ENCODE assay signal across 30 cellular contexts in genomic region chr15:67156834-67157233, GRCh38.
A peak's percentile ranks its signal among the peaks of the same experiment; 100 is the strongest.
DNase-seq lines count a peak whose midpoint lies in the region; ATAC-seq, FAIRE-seq and TF ChIP-seq lines count a peak whose summit lies in the region.
"Had no signal": no experiment of that assay in that cellular context is flagged by ENCODE, and none has a peak within 500 bp of the region (broad histone marks: within the 10 kb centered on the region; RNA-seq: fewer than 3 reads in every experiment).

No MANE protein-coding gene starts in this region.

- H3K4me1 ChIP-seq in A673 (ENCODE audit: insufficient read depth, low read length, poor library complexity, severe bottlenecking) (peaks cover 78% of the 10 kb centered on the region), BLaER1 (peaks cover 97% of the 10 kb centered on the region), trophoblast cell (ENCODE audit: control insufficient read depth in 1 of 2, insufficient read depth in 2 of 2, low read length in 2 of 2) (peaks cover 13 to 16% of the 10 kb centered on the region in 2 experiments)
- H3K4me1 ChIP-seq: breast epithelium had no signal

- H3K4me3 Mint-ChIP-seq in activated CD8-positive, alpha-beta T cell treated with anti-CD3 and anti-CD28 coated beads, Interleukin-2, amount 10 ng/mL, durations not matched to agents 7 days and 5 days, result no peak overlapping the region
- H3K4me3 Mint-ChIP-seq: activated CD4-positive, alpha-beta T cell treated with anti-CD3 and anti-CD28 coated beads, Interleukin-2, amount 10 ng/mL, durations not matched to agents 7 days and 5 days; CD14-positive monocyte had no signal

- BruUV-seq in A673 (replicated peaks; lab: Mats Ljungman, UMichigan), result no TSS peak

- peaks cover 89% of the 10 kb centered on the region for H4K20me1 ChIP-seq in BLaER1

- no peak overlapping the region for H2BK120ac ChIP-seq in trophoblast cell (ENCODE audit: insufficient read depth, low read length, poor library complexity)

- DNase-seq in A673 (ENCODE audit: low spot score) (no peak), trophoblast cell (no peak), RKO (ENCODE audit: low spot score) (no peak), RCC 7860 (ENCODE audit: low spot score) (no peak), NCI-H2196 treated with DMSO at 0.1 percent for 48 hours (lab: John Stamatoyannopoulos, UW; ENCODE audit: unreplicated experiment) (no peak)
- no peak for DNase-seq in activated CD8-positive, alpha-beta T cell treated with anti-CD3 and anti-CD28 coated beads, Interleukin-2, amount 10 ng/mL, durations not matched to agents 7 days and 5 days
- DNase-seq: activated CD4-positive, alpha-beta T cell treated with anti-CD3 and anti-CD28 coated beads, Interleukin-2, amount 10 ng/mL, durations not matched to agents 7 days and 5 days; activated naive CD4-positive, alpha-beta T cell treated with anti-CD3 and anti-CD28 coated beads, Interleukin-2, amount 50 U/mL, for 16 hours; anterior cingulate cortex; Calu3; DMS79 treated with DMSO at 0.1 percent for 48 hours; effector CD8-positive, alpha-beta T cell; GDM1; glutamatergic neuron; Kasumi-1; left lung; NCI-H1436; NCI-H2081; NCI-H226; NCI-H69; stimulated activated CD4-positive, alpha-beta T cell treated with anti-CD3 and anti-CD28 coated beads, Interleukin-1b, Interleukin-23, amount 100 ng/mL, for 48 hours; stomach; SW 1271; T1000 had no signal

- CTCF ChIA-PET in A673 (lab: Charles Lee), result no interaction called here
- CTCF ChIA-PET in activated CD8-positive, alpha-beta T cell treated with anti-CD3 and anti-CD28 coated beads, Interleukin-2, amount 10 ng/mL, durations not matched to agents 7 days and 5 days (lab: Charles Lee), result no interaction called here

- WGBS in trophoblast cell (ENCODE audit: extremely low coverage, insufficient coverage, insufficient read length), result no CpG with 5 or more reads among the region's 3 CpGs

- peak overlapping the region; percentile 8 for H3K27ac Mint-ChIP-seq in activated CD8-positive, alpha-beta T cell treated with anti-CD3 and anti-CD28 coated beads, Interleukin-2, amount 10 ng/mL, durations not matched to agents 7 days and 5 days
- H3K27ac Mint-ChIP-seq: activated CD4-positive, alpha-beta T cell treated with anti-CD3 and anti-CD28 coated beads, Interleukin-2, amount 10 ng/mL, durations not matched to agents 7 days and 5 days had no signal

- intact Hi-C loops in A673 (cut with micrococcal nuclease; ENCODE audit: unreplicated experiment), result no loop called here

- FAIRE-seq in RCC 7860 (lab: Jason Lieb, UNC), result no peak

- H3K4ac ChIP-seq in trophoblast cell (ENCODE audit: low read depth, low read length), result no peak overlapping the region

- H3K4me1 Mint-ChIP-seq in activated CD8-positive, alpha-beta T cell treated with anti-CD3 and anti-CD28 coated beads, Interleukin-2, amount 10 ng/mL, durations not matched to agents 7 days and 5 days (ENCODE audit: low read depth), result peaks cover 45% of the 10 kb centered on the region

- no peak overlapping the region for H2AFZ ChIP-seq in trophoblast cell (ENCODE audit: insufficient read depth, low read length, poor library complexity)

- POLR2A ChIA-PET in A673 (lab: Charles Lee; ENCODE audit: low non-redundant PET), result no interaction called here
- POLR2A ChIA-PET in activated CD8-positive, alpha-beta T cell treated with anti-CD3 and anti-CD28 coated beads, Interleukin-2, amount 10 ng/mL, durations not matched to agents 7 days and 5 days (lab: Charles Lee), result no interaction called here

- peak overlapping the region; percentile 10 for H3K18ac ChIP-seq in trophoblast cell (ENCODE audit: low read length)

- no peak overlapping the region for H3K9ac ChIP-seq in BLaER1
- H3K9ac ChIP-seq in trophoblast cell (ENCODE audit: low read length), result no peak overlapping the region

- no peak for TF ChIP-seq CTCF in A673 (conservative IDR thresholded peaks at IDR 0.05; ENCODE audit: low read depth, low read length)

- no peak overlapping the region for H4K8ac ChIP-seq in trophoblast cell (ENCODE audit: low read depth, low read length)

- no peaks in the 10 kb centered on the region for H3K27me3 Mint-ChIP-seq in activated CD8-positive, alpha-beta T cell treated with anti-CD3 and anti-CD28 coated beads, Interleukin-2, amount 10 ng/mL, durations not matched to agents 7 days and 5 days (ENCODE audit: low read depth)
- H3K27me3 Mint-ChIP-seq: activated CD4-positive, alpha-beta T cell treated with anti-CD3 and anti-CD28 coated beads, Interleukin-2, amount 10 ng/mL, durations not matched to agents 7 days and 5 days had no signal

- H2BK12ac ChIP-seq in trophoblast cell (ENCODE audit: low read length), result no peak overlapping the region

- H3K4me3 ChIP-seq in A673 (ENCODE audit: low read depth, low read length, poor library complexity, severe bottlenecking) (no peak overlapping the region), BLaER1 (no peak overlapping the region), trophoblast cell (ENCODE audit: low read depth, low read length) (no peak overlapping the region)
- H3K4me3 ChIP-seq: breast epithelium, left lung, Peyer's patch, stomach had no signal

- H4K12ac ChIP-seq in trophoblast cell (ENCODE audit: low read depth, low read length), result no peak overlapping the region

- H2AK5ac ChIP-seq in trophoblast cell (ENCODE audit: low read length), result no peak overlapping the region

- H3K27me3 ChIP-seq in A673 (replicated peaks; ENCODE audit: insufficient read depth, low read depth, low read length, poor library complexity) (no peaks in the 10 kb centered on the region), BLaER1 (no peaks in the 10 kb centered on the region), trophoblast cell (ENCODE audit: insufficient read depth, low read length) (no peaks in the 10 kb centered on the region)
- H3K27me3 ChIP-seq: breast epithelium, left lung, Peyer's patch, stomach had no signal

- H3K4me2 ChIP-seq in BLaER1 (peak overlapping the region; percentile 85), trophoblast cell (ENCODE audit: low read length) (no peak overlapping the region)

- peaks cover 7% of the 10 kb centered on the region for H3K79me2 ChIP-seq in trophoblast cell (ENCODE audit: control insufficient read depth, insufficient read depth, low read length, poor library complexity)

- H3K36me3 ChIP-seq in A673 (ENCODE audit: insufficient read depth, low read length, poor library complexity, severe bottlenecking) (no peaks in the 10 kb centered on the region), BLaER1 (0 out of 2 replicates have a peak, but pooled peaks cover 3% of the 10 kb centered on the region), trophoblast cell (ENCODE audit: control insufficient read depth in 1 of 2, insufficient read depth in 2 of 2, low read length in 2 of 2) (peaks cover 0 to 2% of the 10 kb centered on the region in 2 experiments)
- H3K36me3 ChIP-seq: breast epithelium, left lung, stomach had no signal

- H3K79me1 ChIP-seq in trophoblast cell (ENCODE audit: low read length), result peaks cover 12% of the 10 kb centered on the region

- H3K23ac ChIP-seq in trophoblast cell (ENCODE audit: low read length), result no peak overlapping the region

- H4K91ac ChIP-seq in trophoblast cell (ENCODE audit: low read depth, low read length), result no peak overlapping the region

- no peak overlapping the region for H2BK5ac ChIP-seq in trophoblast cell (ENCODE audit: low read depth, low read length, poor library complexity)

- peaks cover 34% of the 10 kb centered on the region for H3K36me3 Mint-ChIP-seq in activated CD8-positive, alpha-beta T cell treated with anti-CD3 and anti-CD28 coated beads, Interleukin-2, amount 10 ng/mL, durations not matched to agents 7 days and 5 days (ENCODE audit: low read depth)

- H3K9me3 ChIP-seq in A673 (ENCODE audit: low read depth, low read length, poor library complexity, severe bottlenecking) (no peaks in the 10 kb centered on the region), BLaER1 (no peaks in the 10 kb centered on the region), trophoblast cell (ENCODE audit: insufficient read depth, low read depth, low read length) (peaks cover 3% of the 10 kb centered on the region)
- H3K9me3 ChIP-seq: breast epithelium, left lung, Peyer's patch, stomach had no signal

- H3K14ac ChIP-seq in trophoblast cell (ENCODE audit: low read length), result no peak overlapping the region

- no peak for ATAC-seq in activated CD8-positive, alpha-beta T cell treated with anti-CD3 and anti-CD28 coated beads, Interleukin-2, amount 10 ng/mL, durations not matched to agents 7 days and 5 days
- ATAC-seq: left lung had no signal

- H3K27ac ChIP-seq in A673 (ENCODE audit: low read depth, low read length, poor library complexity, severe bottlenecking) (peak overlapping the region; percentile 87), BLaER1 (no peak overlapping the region), trophoblast cell (ENCODE audit: low read depth, low read length) (peak overlapping the region; percentile 37)
- H3K27ac ChIP-seq: epithelial cell of prostate, left lung, VCaP had no signal

- peaks cover 6% of the 10 kb centered on the region for H3K9me3 Mint-ChIP-seq in activated CD8-positive, alpha-beta T cell treated with anti-CD3 and anti-CD28 coated beads, Interleukin-2, amount 10 ng/mL, durations not matched to agents 7 days and 5 days (ENCODE audit: insufficient read depth)
